Comparison of ENCODE assay signal across 11 cellular contexts in genomic region chr22:29004647-29005371, GRCh38. TPM values are rescaled to one million over a fixed set of nuclear protein-coding genes. Genes with fewer than 3 reads are reported as not detected.
DNase-seq lines count a peak whose midpoint lies in the region; ATAC-seq and TF ChIP-seq lines count a peak whose summit lies in the region.
"Had no signal": no experiment of that assay in that cellular context is flagged by ENCODE, and none has a peak within 500 bp of the region (broad histone marks: within the 10 kb centered on the region; RNA-seq: fewer than 3 reads in every experiment).

No MANE protein-coding gene starts in this region.

- H3K36me3 ChIP-seq in endocrine pancreas (ENCODE audit: control insufficient read depth, insufficient read depth, low read length) (no peaks in the 10 kb centered on the region), mesodermal cell (ENCODE audit: control insufficient read depth, insufficient read depth, low read length) (no peaks in the 10 kb centered on the region), aorta (ENCODE audit: control insufficient read depth in 1 of 2, insufficient read depth in 2 of 2, low read length in 1 of 2) (no peaks in the 10 kb centered on the region)
- H3K36me3 ChIP-seq: BLaER1 had no signal

- DNase-seq in activated CD8-positive, alpha-beta T cell treated with anti-CD3 and anti-CD28 coated beads for 36 hours, result peak; percentile 4
- DNase-seq in activated CD8-positive, alpha-beta T cell treated with anti-CD3 and anti-CD28 coated beads, Interleukin-2, amount 10 ng/mL, durations not matched to agents 7 days and 5 days, result no peak
- DNase-seq in aorta (peak in 1 of 2 donors; percentile 60), DMS114 treated with DMSO at 0.1 percent for 48 hours (lab: John Stamatoyannopoulos, UW; ENCODE audit: unreplicated experiment) (no peak)
- no peak for DNase-seq in stimulated activated naive CD4-positive, alpha-beta T cell (lab: John Stamatoyannopoulos, UW)

- peak overlapping the region; percentile 90 for H3K27ac ChIP-seq in mesodermal cell (ENCODE audit: low read depth, low read length, severe bottlenecking)
- peak overlapping the region in 1 of 2 donors; percentile 3 for H3K27ac ChIP-seq in aorta (ENCODE audit: low read depth in 1 of 2, low read length in 2 of 2)
- H3K27ac ChIP-seq: BLaER1, coronary artery had no signal

- no peaks in the 10 kb centered on the region for H3K36me3 Mint-ChIP-seq in activated CD8-positive, alpha-beta T cell treated with anti-CD3 and anti-CD28 coated beads for 36 hours (ENCODE audit: low read depth)
- no peaks in the 10 kb centered on the region for H3K36me3 Mint-ChIP-seq in activated CD8-positive, alpha-beta T cell treated with anti-CD3 and anti-CD28 coated beads, Interleukin-2, amount 10 ng/mL, durations not matched to agents 7 days and 5 days (ENCODE audit: low read depth)

- H3K27me3 Mint-ChIP-seq in activated CD8-positive, alpha-beta T cell treated with anti-CD3 and anti-CD28 coated beads for 36 hours, result peaks cover 27% of the 10 kb centered on the region
- peaks cover 29% of the 10 kb centered on the region for H3K27me3 Mint-ChIP-seq in activated CD8-positive, alpha-beta T cell treated with anti-CD3 and anti-CD28 coated beads, Interleukin-2, amount 10 ng/mL, durations not matched to agents 7 days and 5 days (ENCODE audit: low read depth)

- peak overlapping the region; percentile 27 for H3K9ac ChIP-seq in endocrine pancreas (ENCODE audit: control insufficient read depth, insufficient read depth, low read length)
- H3K9ac ChIP-seq: BLaER1 had no signal

- 3 to 5% methylated on average over 15 of the region's 20 CpGs for WGBS in mesodermal cell (ENCODE audit: insufficient coverage in 2 of 2), 2 experiments
- 25 to 31% methylated on average over 20 of the region's 20 CpGs for WGBS in aorta, 2 donors

- peak; percentile 58 for ATAC-seq in activated CD8-positive, alpha-beta T cell treated with anti-CD3 and anti-CD28 coated beads for 36 hours
- ATAC-seq in activated CD8-positive, alpha-beta T cell treated with anti-CD3 and anti-CD28 coated beads, Interleukin-2, amount 10 ng/mL, durations not matched to agents 7 days and 5 days, result no peak
- peak; percentile 36 for ATAC-seq in aorta (ENCODE audit: low FRiP score)
- ATAC-seq in HG03139 (IDR thresholded peaks at IDR 0.05; ENCODE audit: unreplicated experiment), result no peak

- H3K4me1 ChIP-seq in endocrine pancreas (ENCODE audit: control insufficient read depth, insufficient read depth, low read length) (no peaks in the 10 kb centered on the region), mesodermal cell (ENCODE audit: control insufficient read depth, insufficient read depth, low read length, poor library complexity, severe bottlenecking) (peaks cover 30% of the 10 kb centered on the region), aorta (ENCODE audit: control insufficient read depth in 1 of 2, insufficient read depth in 2 of 2, low read length in 2 of 2) (no peaks in the 10 kb centered on the region)

- POLR2A ChIA-PET in activated CD8-positive, alpha-beta T cell treated with anti-CD3 and anti-CD28 coated beads for 36 hours (lab: Charles Lee), result no interaction called here
- POLR2A ChIA-PET in activated CD8-positive, alpha-beta T cell treated with anti-CD3 and anti-CD28 coated beads, Interleukin-2, amount 10 ng/mL, durations not matched to agents 7 days and 5 days (lab: Charles Lee), result no interaction called here

- no peak for TF ChIP-seq CTCF in activated CD8-positive, alpha-beta T cell treated with anti-CD3 and anti-CD28 coated beads for 36 hours (IDR thresholded peaks at IDR 0.05)

- no peaks in the 10 kb centered on the region for H3K27me3 ChIP-seq in endocrine pancreas (ENCODE audit: control insufficient read depth, insufficient read depth, low read length)
- no peaks in the 10 kb centered on the region for H3K27me3 ChIP-seq in aorta (ENCODE audit: control insufficient read depth in 1 of 2, insufficient read depth in 2 of 2, low read length in 1 of 2)

- H3K9me3 Mint-ChIP-seq in activated CD8-positive, alpha-beta T cell treated with anti-CD3 and anti-CD28 coated beads for 36 hours, result no peaks in the 10 kb centered on the region
- no peaks in the 10 kb centered on the region for H3K9me3 Mint-ChIP-seq in activated CD8-positive, alpha-beta T cell treated with anti-CD3 and anti-CD28 coated beads, Interleukin-2, amount 10 ng/mL, durations not matched to agents 7 days and 5 days (ENCODE audit: insufficient read depth)

- H3K9me3 ChIP-seq in endocrine pancreas (ENCODE audit: control insufficient read depth, low read length) (no peaks in the 10 kb centered on the region), mesodermal cell (ENCODE audit: control insufficient read depth, low read length) (no peaks in the 10 kb centered on the region), aorta (ENCODE audit: control insufficient read depth, low read length) (no peaks in the 10 kb centered on the region)
- H3K9me3 ChIP-seq: BLaER1 had no signal

- no peak overlapping the region for H3K4me3 ChIP-seq in endocrine pancreas (ENCODE audit: control insufficient read depth, insufficient read depth, low read length)
- H3K4me3 ChIP-seq in mesodermal cell (ENCODE audit: extremely low read depth, insufficient read depth, low read length, poor library complexity, severe bottlenecking), result no peak overlapping the region
- H3K4me3 ChIP-seq in aorta (ENCODE audit: low read length in 2 of 2), result no peak overlapping the region
- H3K4me3 ChIP-seq: BLaER1, coronary artery had no signal

- CTCF ChIA-PET in activated CD8-positive, alpha-beta T cell treated with anti-CD3 and anti-CD28 coated beads for 36 hours (lab: Charles Lee), result interaction anchor here (0.6 to 1.6 kb wide), 4 partner anchors 10 to 241 kb away, joined by 3 to 6 read pairs (median 4); no protein-coding TSS in a partner anchor
- CTCF ChIA-PET in activated CD8-positive, alpha-beta T cell treated with anti-CD3 and anti-CD28 coated beads, Interleukin-2, amount 10 ng/mL, durations not matched to agents 7 days and 5 days (lab: Charles Lee), result interaction anchor here (1.1 to 2.1 kb wide), 2 partner anchors 10 to 36 kb away, joined by 4 to 5 read pairs; no protein-coding TSS in a partner anchor

- H3K27ac Mint-ChIP-seq in activated CD8-positive, alpha-beta T cell treated with anti-CD3 and anti-CD28 coated beads for 36 hours, result no peak overlapping the region
- H3K27ac Mint-ChIP-seq in activated CD8-positive, alpha-beta T cell treated with anti-CD3 and anti-CD28 coated beads, Interleukin-2, amount 10 ng/mL, durations not matched to agents 7 days and 5 days, result no peak overlapping the region

- peaks cover 6% of the 10 kb centered on the region for H3K4me1 Mint-ChIP-seq in activated CD8-positive, alpha-beta T cell treated with anti-CD3 and anti-CD28 coated beads for 36 hours (ENCODE audit: low read depth)
- H3K4me1 Mint-ChIP-seq in activated CD8-positive, alpha-beta T cell treated with anti-CD3 and anti-CD28 coated beads, Interleukin-2, amount 10 ng/mL, durations not matched to agents 7 days and 5 days (ENCODE audit: low read depth), result peaks cover 5% of the 10 kb centered on the region

- no peak overlapping the region for H3K4me3 Mint-ChIP-seq in activated CD8-positive, alpha-beta T cell treated with anti-CD3 and anti-CD28 coated beads for 36 hours
- H3K4me3 Mint-ChIP-seq in activated CD8-positive, alpha-beta T cell treated with anti-CD3 and anti-CD28 coated beads, Interleukin-2, amount 10 ng/mL, durations not matched to agents 7 days and 5 days, result no peak overlapping the region

- intact Hi-C loops in activated CD8-positive, alpha-beta T cell treated with anti-CD3 and anti-CD28 coated beads for 36 hours (cut with micrococcal nuclease), result no loop called here
- intact Hi-C loops in aorta (cut with DNase I), result no loop called here

RNA-seq across cellular contexts. Expression of gene C22orf31, which starts 56.8 kb away (rescaled TPM):
- total RNA-seq in activated CD8-positive, alpha-beta T cell treated with anti-CD3 and anti-CD28 coated beads for 36 hours, result not detected
- total RNA-seq in activated CD8-positive, alpha-beta T cell treated with anti-CD3 and anti-CD28 coated beads, Interleukin-2, amount 10 ng/mL, durations not matched to agents 7 days and 5 days, result not detected
- not detected for polyA plus RNA-seq in mesodermal cell (2013, experiment 1 of 2)
- polyA plus RNA-seq in mesodermal cell (2013, experiment 2 of 2), result not detected
- total RNA-seq in aorta, result not detected
- not detected for polyA plus RNA-seq in aorta
- total RNA-seq: SK-MEL-5 had no signal

Comparison
In these comparisons a context has a peak if more than half of its experiments do, and no peak if none do; other contexts are left out.
1. ATAC-seq: peak in activated CD8-positive, alpha-beta T cell treated with anti-CD3 and anti-CD28 coated beads for 36 hours (single experiment) and aorta (single experiment); none in activated CD8-positive, alpha-beta T cell treated with anti-CD3 and anti-CD28 coated beads, Interleukin-2, amount 10 ng/mL, durations not matched to agents 7 days and 5 days (single experiment) and HG03139 (single experiment).